ENCODE assay signal across 9 cellular contexts in genomic region chr10:32650246-32650655, GRCh38.
DNase-seq lines count a peak whose midpoint lies in the region; ATAC-seq, FAIRE-seq and TF ChIP-seq lines count a peak whose summit lies in the region.
"Had no signal": no experiment of that assay in that cellular context is flagged by ENCODE, and none has a peak within 500 bp of the region (broad histone marks: within the 10 kb centered on the region; RNA-seq: fewer than 3 reads in every experiment).

No MANE protein-coding gene starts in this region.

- peak; percentile 49 for ATAC-seq in GM18520 (IDR thresholded peaks at IDR 0.05; ENCODE audit: unreplicated experiment)
- ATAC-seq in HG03378 (IDR thresholded peaks at IDR 0.05; ENCODE audit: unreplicated experiment), result peak; percentile 79
- no peak for ATAC-seq in HG03045 (IDR thresholded peaks at IDR 0.05; ENCODE audit: unreplicated experiment)
- no peak for ATAC-seq in GM21447 (IDR thresholded peaks at IDR 0.05; ENCODE audit: unreplicated experiment)

- no peaks in the 10 kb centered on the region for H3K4me1 ChIP-seq in BE2C
- H3K4me1 ChIP-seq: Peyer's patch had no signal

- H3K4me3 ChIP-seq in BE2C (ENCODE audit: low read depth, low read length) (no peak overlapping the region), bronchial epithelial cell (ENCODE audit: low read depth, low read length) (no peak overlapping the region)
- H3K4me3 ChIP-seq: Peyer's patch had no signal

- H3K36me3 ChIP-seq in BE2C (no peaks in the 10 kb centered on the region), bronchial epithelial cell (ENCODE audit: control insufficient read depth, insufficient read depth, low read length) (no peaks in the 10 kb centered on the region)
- H3K36me3 ChIP-seq: Peyer's patch had no signal

- FAIRE-seq in bronchial epithelial cell (lab: Jason Lieb, UNC), result no peak

- DNase-seq in BE2C, result no peak
- DNase-seq in bronchial epithelial cell (ENCODE audit: low read depth), result peak; percentile 1
- no peak for DNase-seq in ACHN
- DNase-seq in NCI-H2107 treated with DMSO at 0.1 percent for 48 hours (lab: John Stamatoyannopoulos, UW; ENCODE audit: unreplicated experiment), result no peak
- DNase-seq: Peyer's patch had no signal

- in situ Hi-C loops in ACHN (cut with HindIII; ENCODE audit: low pct_ligation_motif_present, low pct_unique_long_range_greater_than_20kb, low sequenced_read_pairs), result no loop called here

- peak; percentile 30 for TF ChIP-seq CTCF in BE2C (IDR thresholded peaks at IDR 0.05; ENCODE audit: low read depth, low read length)
- no peak for TF ChIP-seq CTCF in bronchial epithelial cell (IDR thresholded peaks at IDR 0.05; ENCODE audit: insufficient read depth, low read length, severe bottlenecking)

- H3K27me3 ChIP-seq in BE2C, result no peaks in the 10 kb centered on the region
- H3K27me3 ChIP-seq in bronchial epithelial cell (ENCODE audit: control insufficient read depth, insufficient read depth, low read length), result no peaks in the 10 kb centered on the region
- H3K27me3 ChIP-seq: Peyer's patch had no signal

- H3K9me3 ChIP-seq in BE2C, result no peaks in the 10 kb centered on the region
- H3K9me3 ChIP-seq: Peyer's patch had no signal

Comparison
In these comparisons a context has a peak if more than half of its experiments do, and no peak if none do; other contexts are left out.
1. ATAC-seq: peak in GM18520 (single experiment) and HG03378 (single experiment); none in HG03045 (single experiment) and GM21447 (single experiment).